In genomic region chr12:89390802-89391673, GRCh38 we compare ENCODE assay signal across 9 cellular contexts. TPM values are rescaled to one million over a fixed set of nuclear protein-coding genes. Genes with fewer than 3 reads are reported as not detected.
DNase-seq lines count a peak whose midpoint lies in the region; ATAC-seq, FAIRE-seq and TF ChIP-seq lines count a peak whose summit lies in the region.
"Had no signal": no experiment of that assay in that cellular context is flagged by ENCODE, and none has a peak within 500 bp of the region (broad histone marks: within the 10 kb centered on the region; RNA-seq: fewer than 3 reads in every experiment).

No MANE protein-coding gene starts in this region.

- peak; percentile 66 for ATAC-seq in activated CD4-positive, alpha-beta T cell treated with anti-CD3 and anti-CD28 coated beads for 36 hours
- ATAC-seq in GM18511 (IDR thresholded peaks at IDR 0.05; ENCODE audit: unreplicated experiment) (no peak), HG02678 (IDR thresholded peaks at IDR 0.05; ENCODE audit: unreplicated experiment) (no peak)

- H3K4me3 ChIP-seq in fibroblast of villous mesenchyme (ENCODE audit: low read depth, low read length) = no peak overlapping the region
- no peak overlapping the region for H3K4me3 ChIP-seq in small intestine (ENCODE audit: low read depth in 1 of 2, low read length in 2 of 2)
- H3K4me3 ChIP-seq: thoracic aorta had no signal

- no peaks in the 10 kb centered on the region for H3K36me3 Mint-ChIP-seq in activated CD4-positive, alpha-beta T cell treated with anti-CD3 and anti-CD28 coated beads for 36 hours (ENCODE audit: low read depth)
- peaks cover 4% of the 10 kb centered on the region for H3K36me3 Mint-ChIP-seq in activated CD4-positive, alpha-beta T cell treated with anti-CD3 and anti-CD28 coated beads, Interleukin-2, amount 10 ng/mL, durations not matched to agents 7 days and 5 days (ENCODE audit: low read depth)

- peaks cover 6 to 8% of the 10 kb centered on the region in 2 donors for H3K4me1 ChIP-seq in small intestine (ENCODE audit: control insufficient read depth in 2 of 2, insufficient read depth in 1 of 2, low read depth in 1 of 2, low read length in 1 of 2)

- H3K9me3 ChIP-seq in small intestine (ENCODE audit: control insufficient read depth, low read depth) = no peaks in the 10 kb centered on the region
- H3K9me3 ChIP-seq: thoracic aorta had no signal

- peak; percentile 10 for DNase-seq in activated CD4-positive, alpha-beta T cell treated with anti-CD3 and anti-CD28 coated beads for 36 hours
- no peak for DNase-seq in activated CD4-positive, alpha-beta T cell treated with anti-CD3 and anti-CD28 coated beads, Interleukin-2, amount 10 ng/mL, durations not matched to agents 7 days and 5 days
- DNase-seq in T1000 (lab: John Stamatoyannopoulos, UW) (peak; percentile 67), fibroblast of villous mesenchyme (ENCODE audit: low read depth) (peak; percentile 88), small intestine (peak; percentile 92), Ammon's horn (ENCODE audit: low spot score) (no peak)

- POLR2A ChIA-PET in activated CD4-positive, alpha-beta T cell treated with anti-CD3 and anti-CD28 coated beads for 36 hours (lab: Charles Lee) = no interaction called here
- POLR2A ChIA-PET in activated CD4-positive, alpha-beta T cell treated with anti-CD3 and anti-CD28 coated beads, Interleukin-2, amount 10 ng/mL, durations not matched to agents 7 days and 5 days (lab: Charles Lee) = no interaction called here

- 51 to 66% (median 66%) methylated on average over 3 of the region's 3 CpGs for WGBS in small intestine, 3 donors

- peak; percentile 71 for FAIRE-seq in small intestine (lab: Jason Lieb, UNC)

- H3K27ac ChIP-seq in small intestine (ENCODE audit: low read depth in 1 of 2, low read length in 1 of 2) = peak overlapping the region; percentile 85 to 90
- H3K27ac ChIP-seq: thoracic aorta had no signal

- no peaks in the 10 kb centered on the region for H3K27me3 Mint-ChIP-seq in activated CD4-positive, alpha-beta T cell treated with anti-CD3 and anti-CD28 coated beads for 36 hours
- H3K27me3 Mint-ChIP-seq in activated CD4-positive, alpha-beta T cell treated with anti-CD3 and anti-CD28 coated beads, Interleukin-2, amount 10 ng/mL, durations not matched to agents 7 days and 5 days = no peaks in the 10 kb centered on the region

- H3K4me3 Mint-ChIP-seq in activated CD4-positive, alpha-beta T cell treated with anti-CD3 and anti-CD28 coated beads for 36 hours = no peak overlapping the region
- no peak overlapping the region for H3K4me3 Mint-ChIP-seq in activated CD4-positive, alpha-beta T cell treated with anti-CD3 and anti-CD28 coated beads, Interleukin-2, amount 10 ng/mL, durations not matched to agents 7 days and 5 days

- H3K27me3 ChIP-seq in small intestine (ENCODE audit: control insufficient read depth in 2 of 2, insufficient read depth in 2 of 2, low read length in 2 of 2) = no peaks in the 10 kb centered on the region

- no peak for TF ChIP-seq CTCF in fibroblast of villous mesenchyme (IDR thresholded peaks at IDR 0.05; ENCODE audit: insufficient read depth, low read depth, low read length)

- H3K4me1 Mint-ChIP-seq in activated CD4-positive, alpha-beta T cell treated with anti-CD3 and anti-CD28 coated beads for 36 hours = peaks cover 22% of the 10 kb centered on the region
- H3K4me1 Mint-ChIP-seq in activated CD4-positive, alpha-beta T cell treated with anti-CD3 and anti-CD28 coated beads, Interleukin-2, amount 10 ng/mL, durations not matched to agents 7 days and 5 days = peaks cover 25% of the 10 kb centered on the region

- H3K36me3 ChIP-seq in small intestine (ENCODE audit: control insufficient read depth in 2 of 2, insufficient read depth in 2 of 2, low read length in 2 of 2) = no peaks in the 10 kb centered on the region
- H3K36me3 ChIP-seq: thoracic aorta had no signal

- CTCF ChIA-PET in activated CD4-positive, alpha-beta T cell treated with anti-CD3 and anti-CD28 coated beads for 36 hours (lab: Charles Lee) = interaction anchor here (0.6 to 1.0 kb wide), 3 partner anchors 14 to 363 kb away, joined by 3 read pairs; no protein-coding TSS in a partner anchor
- CTCF ChIA-PET in activated CD4-positive, alpha-beta T cell treated with anti-CD3 and anti-CD28 coated beads, Interleukin-2, amount 10 ng/mL, durations not matched to agents 7 days and 5 days (lab: Charles Lee) = interaction anchor here (1.6 kb wide), 1 partner anchor 9 kb away, joined by 3 read pairs; no protein-coding TSS in a partner anchor

- H3K9me3 Mint-ChIP-seq in activated CD4-positive, alpha-beta T cell treated with anti-CD3 and anti-CD28 coated beads for 36 hours (ENCODE audit: low read depth) = no peaks in the 10 kb centered on the region
- peaks cover 2% of the 10 kb centered on the region for H3K9me3 Mint-ChIP-seq in activated CD4-positive, alpha-beta T cell treated with anti-CD3 and anti-CD28 coated beads, Interleukin-2, amount 10 ng/mL, durations not matched to agents 7 days and 5 days

- intact Hi-C loops in activated CD4-positive, alpha-beta T cell treated with anti-CD3 and anti-CD28 coated beads for 36 hours (cut with DNase I, micrococcal nuclease) = no loop called here

- peak overlapping the region; percentile 12 for H3K27ac Mint-ChIP-seq in activated CD4-positive, alpha-beta T cell treated with anti-CD3 and anti-CD28 coated beads for 36 hours
- no peak overlapping the region for H3K27ac Mint-ChIP-seq in activated CD4-positive, alpha-beta T cell treated with anti-CD3 and anti-CD28 coated beads, Interleukin-2, amount 10 ng/mL, durations not matched to agents 7 days and 5 days

RNA-seq across cellular contexts. Expression of gene DUSP6, which starts 38.7 kb away (rescaled TPM):
- 10 to 100 TPM; 49.9 to 60.9 TPM for total RNA-seq in activated CD4-positive, alpha-beta T cell treated with anti-CD3 and anti-CD28 coated beads for 36 hours
- 10 to 100 TPM; 48.2 to 48.5 TPM for total RNA-seq in activated CD4-positive, alpha-beta T cell treated with anti-CD3 and anti-CD28 coated beads, Interleukin-2, amount 10 ng/mL, durations not matched to agents 7 days and 5 days
- 68.9 and 75.1 TPM in 2 replicates for total RNA-seq in fibroblast of villous mesenchyme
- 10 to 100 TPM; 10.3 to 28.2 (median 20.0) TPM for polyA plus RNA-seq in small intestine

Comparison
In these comparisons a context has a peak if more than half of its experiments do, and no peak if none do; other contexts are left out.
1. DNase-seq: peak in activated CD4-positive, alpha-beta T cell treated with anti-CD3 and anti-CD28 coated beads for 36 hours (single experiment), T1000 (single experiment), fibroblast of villous mesenchyme (single experiment) and small intestine (single experiment); none in activated CD4-positive, alpha-beta T cell treated with anti-CD3 and anti-CD28 coated beads, Interleukin-2, amount 10 ng/mL, durations not matched to agents 7 days and 5 days (single experiment) and Ammon's horn (single experiment).